Comparison of ENCODE assay signal across 23 cellular contexts in genomic region chr16:75632857-75633256, GRCh38. TPM values are rescaled to one million over a fixed set of nuclear protein-coding genes. Genes with fewer than 3 reads are reported as not detected.
"Had no signal": no experiment of that assay in that cellular context is flagged by ENCODE, and none has a peak within 500 bp of the region (broad histone marks: within the 10 kb centered on the region; RNA-seq: fewer than 3 reads in every experiment).

No MANE protein-coding gene starts in this region.

- H3K9me3 ChIP-seq: body of pancreas, esophagus muscularis mucosa, mucosa of descending colon, ovary, sigmoid colon, spleen, thoracic aorta had no signal

- DNase-seq: activated B cell treated with CpG ODN at 0.5 μM for 24 hours; activated CD4-positive, alpha-beta T cell treated with anti-CD3 and anti-CD28 coated beads for 48 hours; activated CD8-positive, alpha-beta T cell treated with anti-CD3 and anti-CD28 coated beads, Interleukin-2, amount 10 ng/mL, durations not matched to agents 7 days and 5 days; activated naive CD8-positive, alpha-beta T cell treated with anti-CD3 and anti-CD28 coated beads for 36 hours; amygdala; body of pancreas; caudate nucleus; hypothalamus; left ventricle myocardium superior; mucosa of descending colon; naive thymus-derived CD4-positive, alpha-beta T cell; ovary; sigmoid colon; spleen; stimulated activated naive CD8-positive, alpha-beta T cell treated with anti-CD3 and anti-CD28 coated beads, Interleukin-15, amount 100 ng/mL, for 72 hours had no signal

- H3K4me1 ChIP-seq: body of pancreas, esophagus muscularis mucosa, sigmoid colon had no signal

- H3K4me3 ChIP-seq: body of pancreas, esophagus muscularis mucosa, mucosa of descending colon, ovary, sigmoid colon, spleen, thoracic aorta had no signal

- H3K36me3 ChIP-seq: ovary had no signal

- H3K27me3 ChIP-seq: body of pancreas, esophagus muscularis mucosa, ovary, sigmoid colon, spleen had no signal

- FAIRE-seq: colon, endometrium, TTC549 had no signal

RNA-seq across cellular contexts. Expression of gene CPHXL2, which starts 44.0 kb away (rescaled TPM):
- total RNA-seq: activated B cell treated with CpG ODN at 0.5 μM for 24 hours; activated CD8-positive, alpha-beta T cell treated with anti-CD3 and anti-CD28 coated beads, Interleukin-2, amount 10 ng/mL, durations not matched to agents 7 days and 5 days; activated naive CD8-positive, alpha-beta T cell treated with anti-CD3 and anti-CD28 coated beads for 36 hours; body of pancreas; esophagus muscularis mucosa; glomerular endothelial cell; kidney epithelial cell; left ventricle myocardium superior; mucosa of descending colon; naive thymus-derived CD4-positive, alpha-beta T cell; ovary; sigmoid colon; spleen; thoracic aorta; urinary bladder had no signal
